Comparison of ENCODE assay signal across 25 cellular contexts in the genomic region with DNA sequence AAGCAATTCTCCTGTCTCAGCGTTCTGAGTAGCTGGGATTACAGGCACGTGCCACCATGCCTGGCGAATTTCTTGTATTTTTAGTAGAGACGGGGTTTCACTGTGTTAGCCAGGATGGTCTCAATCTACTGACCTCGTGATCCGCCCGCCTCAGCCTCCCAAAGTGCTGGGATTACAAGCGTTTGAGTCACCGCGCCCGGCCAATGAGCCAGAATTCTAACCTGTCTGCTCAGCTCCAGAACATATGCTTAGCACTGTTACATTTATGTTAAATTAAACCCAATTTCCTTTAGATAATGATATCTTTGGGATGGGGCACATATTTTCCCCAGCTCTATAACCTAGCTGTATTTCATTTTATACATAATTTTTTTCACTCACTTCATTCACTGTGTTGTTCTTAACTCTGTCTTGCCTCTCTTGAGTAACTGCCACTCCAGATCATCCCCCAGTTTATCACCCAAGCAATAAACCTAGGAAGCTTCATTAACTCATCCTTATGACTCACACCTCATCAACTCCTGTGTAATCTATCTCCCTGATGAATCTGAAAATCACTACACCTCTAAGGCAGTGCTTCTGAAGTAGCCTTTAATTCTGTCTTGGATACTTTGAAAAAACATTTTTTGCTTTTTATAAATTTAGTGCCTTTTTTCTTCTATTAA.
"Had no signal": no experiment of that assay in that cellular context is flagged by ENCODE, and none has a peak within 500 bp of the region (broad histone marks: within the 10 kb centered on the region; RNA-seq: fewer than 3 reads in every experiment).

No MANE protein-coding gene starts in this region.

- H3K4me3 ChIP-seq: K562, Peyer's patch, SJSA1 had no signal

- H3K27me3 ChIP-seq: Peyer's patch, SJSA1 had no signal

- H3K27ac ChIP-seq: Peyer's patch, SJSA1, VCaP had no signal

- H3K36me3 Mint-ChIP-seq: activated CD4-positive, alpha-beta memory T cell treated with anti-CD3 and anti-CD28 coated beads for 36 hours; activated naive CD4-positive, alpha-beta T cell treated with anti-CD3 and anti-CD28 coated beads, Interleukin-2, amount 10 ng/mL, durations not matched to agents 7 days and 5 days; activated naive CD8-positive, alpha-beta T cell treated with anti-CD3 and anti-CD28 coated beads for 36 hours had no signal

- H3K4me3 Mint-ChIP-seq: activated CD4-positive, alpha-beta memory T cell treated with anti-CD3 and anti-CD28 coated beads for 36 hours; activated CD4-positive, alpha-beta T cell treated with anti-CD3 and anti-CD28 coated beads, Interleukin-2, amount 10 ng/mL, durations not matched to agents 7 days and 5 days; activated naive CD4-positive, alpha-beta T cell treated with anti-CD3 and anti-CD28 coated beads, Interleukin-2, amount 10 ng/mL, durations not matched to agents 7 days and 5 days; activated naive CD8-positive, alpha-beta T cell treated with anti-CD3 and anti-CD28 coated beads for 36 hours; activated T-helper 17 cell treated with anti-CD3 and anti-CD28 coated beads, Interleukin-2, amount 50 U/mL, for 72 hours had no signal

- H3K27me3 Mint-ChIP-seq: activated CD4-positive, alpha-beta memory T cell treated with anti-CD3 and anti-CD28 coated beads for 36 hours; activated CD4-positive, alpha-beta T cell treated with anti-CD3 and anti-CD28 coated beads, Interleukin-2, amount 10 ng/mL, durations not matched to agents 7 days and 5 days; activated naive CD4-positive, alpha-beta T cell treated with anti-CD3 and anti-CD28 coated beads, Interleukin-2, amount 10 ng/mL, durations not matched to agents 7 days and 5 days; activated naive CD8-positive, alpha-beta T cell treated with anti-CD3 and anti-CD28 coated beads for 36 hours; activated T-helper 17 cell treated with anti-CD3 and anti-CD28 coated beads, Interleukin-2, amount 50 U/mL, for 72 hours had no signal

- H3K4me1 Mint-ChIP-seq: activated CD4-positive, alpha-beta T cell treated with anti-CD3 and anti-CD28 coated beads, Interleukin-2, amount 10 ng/mL, durations not matched to agents 7 days and 5 days; activated naive CD4-positive, alpha-beta T cell treated with anti-CD3 and anti-CD28 coated beads, Interleukin-2, amount 10 ng/mL, durations not matched to agents 7 days and 5 days; activated naive CD8-positive, alpha-beta T cell treated with anti-CD3 and anti-CD28 coated beads for 36 hours; activated T-helper 17 cell treated with anti-CD3 and anti-CD28 coated beads, Interleukin-2, amount 50 U/mL, for 72 hours had no signal

- DNase-seq: activated CD4-positive, alpha-beta memory T cell treated with anti-CD3 and anti-CD28 coated beads for 36 hours; activated CD4-positive, alpha-beta T cell treated with anti-CD3 and anti-CD28 coated beads, Interleukin-2, amount 10 ng/mL, durations not matched to agents 7 days and 5 days; activated CD4-positive, CD25-positive, alpha-beta regulatory T cell; activated gamma-delta T cell; activated naive CD4-positive, alpha-beta T cell treated with anti-CD3 and anti-CD28 coated beads, Interleukin-2, amount 10 ng/mL, durations not matched to agents 7 days and 5 days; activated naive CD8-positive, alpha-beta T cell treated with anti-CD3 and anti-CD28 coated beads for 36 hours; activated T-cell treated with anti-CD3 and anti-CD28 coated beads for 4 hours; activated T-cell treated with anti-CD3 and anti-CD28 coated beads, Interleukin-2, amount 50 U/mL, for 48 hours; central memory CD4-positive, alpha-beta T cell; Kasumi-1; NCI-H1105 treated with DMSO at 0.1 percent for 48 hours; NCI-H1436 treated with DMSO at 0.1 percent for 48 hours; NCI-H187; NCI-H2081; NCI-H510A treated with DMSO at 0.1 percent for 48 hours; NCI-H69; NK-92 treated with Interleukin-12 subunit alpha and Interleukin-12 subunit beta, amount 100 ng/mL, for 24 hours; OCI-M1; Peyer's patch; SHP77; SW 1271 had no signal

- H3K27ac Mint-ChIP-seq: activated CD4-positive, alpha-beta memory T cell treated with anti-CD3 and anti-CD28 coated beads for 36 hours; activated CD4-positive, alpha-beta T cell treated with anti-CD3 and anti-CD28 coated beads, Interleukin-2, amount 10 ng/mL, durations not matched to agents 7 days and 5 days; activated naive CD4-positive, alpha-beta T cell treated with anti-CD3 and anti-CD28 coated beads, Interleukin-2, amount 10 ng/mL, durations not matched to agents 7 days and 5 days; activated naive CD8-positive, alpha-beta T cell treated with anti-CD3 and anti-CD28 coated beads for 36 hours; activated T-helper 17 cell treated with anti-CD3 and anti-CD28 coated beads, Interleukin-2, amount 50 U/mL, for 72 hours had no signal

- H3K36me3 ChIP-seq: Peyer's patch, SJSA1 had no signal

- H3K4me1 ChIP-seq: Peyer's patch, SJSA1 had no signal
